ENCODE assay signal across 1 cellular context in the genomic region with DNA sequence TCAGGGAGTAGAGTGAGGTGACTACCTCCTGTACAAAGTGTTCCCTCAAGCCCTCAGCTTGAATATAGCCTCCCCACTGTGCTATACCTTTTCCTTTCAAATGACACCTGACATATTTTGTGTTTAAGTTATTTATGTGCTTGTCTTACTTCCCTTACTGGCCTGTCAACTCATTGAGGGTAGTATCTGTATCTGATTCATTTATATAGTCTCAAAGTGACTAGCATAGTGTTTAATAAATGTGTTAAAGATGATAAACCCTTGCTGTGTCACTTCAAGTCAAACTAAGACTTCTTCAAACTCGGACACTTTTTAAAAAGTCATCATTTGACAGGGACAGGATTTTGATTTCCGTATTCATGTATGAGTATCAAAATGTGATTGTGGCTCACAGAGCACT.
TF ChIP-seq lines count a peak whose summit lies in the region.

No MANE protein-coding gene starts in this region.

TF ChIP-seq in WTC11, 78 proteins besides CTCF, POLR2A, EP300 and RAD21:
- TF ChIP-seq, protein P1, sequence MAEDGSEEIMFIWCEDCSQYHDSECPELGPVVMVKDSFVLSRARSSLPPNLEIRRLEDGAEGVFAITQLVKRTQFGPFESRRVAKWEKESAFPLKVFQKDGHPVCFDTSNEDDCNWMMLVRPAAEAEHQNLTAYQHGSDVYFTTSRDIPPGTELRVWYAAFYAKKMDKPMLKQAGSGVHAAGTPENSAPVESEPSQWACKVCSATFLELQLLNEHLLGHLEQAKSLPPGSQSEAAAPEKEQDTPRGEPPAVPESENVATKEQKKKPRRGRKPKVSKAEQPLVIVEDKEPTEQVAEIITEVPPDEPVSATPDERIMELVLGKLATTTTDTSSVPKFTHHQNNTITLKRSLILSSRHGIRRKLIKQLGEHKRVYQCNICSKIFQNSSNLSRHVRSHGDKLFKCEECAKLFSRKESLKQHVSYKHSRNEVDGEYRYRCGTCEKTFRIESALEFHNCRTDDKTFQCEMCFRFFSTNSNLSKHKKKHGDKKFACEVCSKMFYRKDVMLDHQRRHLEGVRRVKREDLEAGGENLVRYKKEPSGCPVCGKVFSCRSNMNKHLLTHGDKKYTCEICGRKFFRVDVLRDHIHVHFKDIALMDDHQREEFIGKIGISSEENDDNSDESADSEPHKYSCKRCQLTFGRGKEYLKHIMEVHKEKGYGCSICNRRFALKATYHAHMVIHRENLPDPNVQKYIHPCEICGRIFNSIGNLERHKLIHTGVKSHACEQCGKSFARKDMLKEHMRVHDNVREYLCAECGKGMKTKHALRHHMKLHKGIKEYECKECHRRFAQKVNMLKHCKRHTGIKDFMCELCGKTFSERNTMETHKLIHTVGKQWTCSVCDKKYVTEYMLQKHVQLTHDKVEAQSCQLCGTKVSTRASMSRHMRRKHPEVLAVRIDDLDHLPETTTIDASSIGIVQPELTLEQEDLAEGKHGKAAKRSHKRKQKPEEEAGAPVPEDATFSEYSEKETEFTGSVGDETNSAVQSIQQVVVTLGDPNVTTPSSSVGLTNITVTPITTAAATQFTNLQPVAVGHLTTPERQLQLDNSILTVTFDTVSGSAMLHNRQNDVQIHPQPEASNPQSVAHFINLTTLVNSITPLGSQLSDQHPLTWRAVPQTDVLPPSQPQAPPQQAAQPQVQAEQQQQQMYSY (CRISPR knock-in tag; IDR thresholded peaks at IDR 0.05): no peak
- no peak for TF ChIP-seq ELF4 (CRISPR knock-in tag; IDR thresholded peaks at IDR 0.05; ENCODE audit: low read depth)
- TF ChIP-seq USF2 (CRISPR knock-in tag; IDR thresholded peaks at IDR 0.05): no peak
- TF ChIP-seq, protein P2, sequence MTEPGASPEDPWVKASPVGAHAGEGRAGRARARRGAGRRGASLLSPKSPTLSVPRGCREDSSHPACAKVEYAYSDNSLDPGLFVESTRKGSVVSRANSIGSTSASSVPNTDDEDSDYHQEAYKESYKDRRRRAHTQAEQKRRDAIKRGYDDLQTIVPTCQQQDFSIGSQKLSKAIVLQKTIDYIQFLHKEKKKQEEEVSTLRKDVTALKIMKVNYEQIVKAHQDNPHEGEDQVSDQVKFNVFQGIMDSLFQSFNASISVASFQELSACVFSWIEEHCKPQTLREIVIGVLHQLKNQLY (CRISPR knock-in tag; IDR thresholded peaks at IDR 0.05): no peak
- TF ChIP-seq FOXK1 (CRISPR knock-in tag; IDR thresholded peaks at IDR 0.05): no peak
